ENCODE assay signal across 15 cellular contexts in the genomic region with DNA sequence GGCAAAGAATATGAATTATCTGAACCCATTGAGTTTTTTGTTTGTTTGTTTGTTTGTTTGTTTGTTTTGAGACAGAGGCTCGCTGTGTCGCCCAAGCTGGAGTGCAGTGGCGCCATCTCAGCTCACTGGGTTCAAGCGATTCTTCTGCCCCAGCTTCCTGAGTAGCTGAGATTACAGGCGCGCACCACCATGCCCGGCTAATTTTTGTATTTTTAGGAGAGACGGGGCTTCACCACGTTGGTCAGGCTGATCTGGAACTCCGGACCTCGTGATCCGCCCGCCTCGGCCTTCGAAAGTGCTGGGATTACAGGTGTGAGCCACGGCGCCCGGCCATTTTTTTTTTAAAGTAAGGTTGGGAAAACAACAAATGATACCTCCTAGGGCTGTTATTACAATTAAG. TPM values are rescaled to one million over a fixed set of nuclear protein-coding genes. Genes with fewer than 3 reads are reported as not detected.
DNase-seq lines count a peak whose midpoint lies in the region; ATAC-seq, FAIRE-seq and TF ChIP-seq lines count a peak whose summit lies in the region.
"Had no signal": no experiment of that assay in that cellular context is flagged by ENCODE, and none has a peak within 500 bp of the region (broad histone marks: within the 10 kb centered on the region; RNA-seq: fewer than 3 reads in every experiment).

No MANE protein-coding gene starts in this region.

- peaks cover 44% of the 10 kb centered on the region for H3K27me3 Mint-ChIP-seq in WTC11 (ENCODE audit: low read depth)
- peaks cover 2% of the 10 kb centered on the region for H3K27me3 Mint-ChIP-seq in mesothelial cell of epicardium (ENCODE audit: low read depth)

- H3K9ac ChIP-seq in subcutaneous abdominal adipose tissue (ENCODE audit: low read length in 5 of 5): no peak overlapping the region

- intact Hi-C loops in left ventricle myocardium inferior (cut with micrococcal nuclease): no loop called here
- intact Hi-C loops in heart left ventricle (cut with DNase I): loop anchor here (5.0 to 10.0 kb wide), 7 partner anchors 36 to 81 kb away; no protein-coding TSS in a partner anchor

- peaks cover 43% of the 10 kb centered on the region for H3K4me1 ChIP-seq in left ventricle myocardium inferior
- H3K4me1 ChIP-seq in heart left ventricle: peaks cover 0 to 32% (median 14%) of the 10 kb centered on the region in 12 donors
- peaks cover 4 to 39% (median 32%) of the 10 kb centered on the region in 5 donors for H3K4me1 ChIP-seq in subcutaneous abdominal adipose tissue (ENCODE audit: control insufficient read depth in 5 of 5, insufficient read depth in 5 of 5, low read length in 5 of 5)

- WGBS in heart left ventricle, 4 donors: 93 to 96% (median 95%) methylated on average over 18 of the region's 18 CpGs

- H3K9me3 ChIP-seq in left ventricle myocardium inferior (replicated peaks) (no peaks in the 10 kb centered on the region), heart left ventricle (no peaks in the 10 kb centered on the region), subcutaneous abdominal adipose tissue (ENCODE audit: control insufficient read depth in 5 of 5, low read length in 5 of 5) (no peaks in the 10 kb centered on the region)

- H3K4me3 ChIP-seq in left ventricle myocardium inferior: no peak overlapping the region
- peak overlapping the region in 1 of 12 donors; percentile 92 for H3K4me3 ChIP-seq in heart left ventricle
- no peak overlapping the region for H3K4me3 ChIP-seq in subcutaneous abdominal adipose tissue (ENCODE audit: low read depth in 1 of 5, low read length in 5 of 5)

- H3K36me3 Mint-ChIP-seq in WTC11 (no peaks in the 10 kb centered on the region), mesothelial cell of epicardium (no peaks in the 10 kb centered on the region)

- H3K27me3 ChIP-seq in left ventricle myocardium inferior (ENCODE audit: low read depth) (no peaks in the 10 kb centered on the region), heart left ventricle (no peaks in the 10 kb centered on the region), subcutaneous abdominal adipose tissue (ENCODE audit: control insufficient read depth in 5 of 5, insufficient read depth in 4 of 5, low read length in 5 of 5) (no peaks in the 10 kb centered on the region)

- H3K9me3 Mint-ChIP-seq in WTC11 (no peaks in the 10 kb centered on the region), mesothelial cell of epicardium (no peaks in the 10 kb centered on the region)

- H3K4me1 Mint-ChIP-seq in WTC11: peaks cover 46% of the 10 kb centered on the region
- H3K4me1 Mint-ChIP-seq in mesothelial cell of epicardium: peaks cover 14% of the 10 kb centered on the region

- H3K27ac ChIP-seq in left ventricle myocardium inferior (replicated peaks) (peak overlapping the region; percentile 92), heart left ventricle (peak overlapping the region in 3 of 12 donors; percentile 95 to 98 (median 96)), subcutaneous abdominal adipose tissue (ENCODE audit: low read depth, low read length) (peak overlapping the region; percentile 78), RWPE1 (no peak overlapping the region)

- CTCF ChIA-PET in WTC11 (lab: Charles Lee) (no interaction called here), RWPE1 (lab: Yijun Ruan, JAX) (no interaction called here)

- ATAC-seq in heart left ventricle: no peak
- ATAC-seq in WTC11: no peak

- no peak for TF ChIP-seq POLR2A in heart left ventricle (IDR thresholded peaks at IDR 0.05)

- peak overlapping the region; percentile 75 for H3K4me3 Mint-ChIP-seq in WTC11
- peak overlapping the region; percentile 84 for H3K4me3 Mint-ChIP-seq in mesothelial cell of epicardium

- no peaks in the 10 kb centered on the region for H3K36me3 ChIP-seq in left ventricle myocardium inferior
- H3K36me3 ChIP-seq in heart left ventricle: no peaks in the 10 kb centered on the region
- H3K36me3 ChIP-seq in subcutaneous abdominal adipose tissue (ENCODE audit: control insufficient read depth in 5 of 5, insufficient read depth in 5 of 5, low read length in 5 of 5): no peaks in the 10 kb centered on the region

- POLR2A ChIA-PET in WTC11 (lab: Charles Lee) (no interaction called here), RWPE1 (lab: Yijun Ruan, JAX; ENCODE audit: low non-redundant PET) (no interaction called here)

- no peak for TF ChIP-seq CTCF in left ventricle myocardium inferior (IDR thresholded peaks at IDR 0.05; ENCODE audit: borderline replicate concordance)
- TF ChIP-seq CTCF in heart left ventricle (IDR thresholded peaks at IDR 0.05): no peak
- no peak for TF ChIP-seq CTCF in WTC11 (IDR thresholded peaks at IDR 0.05)
- TF ChIP-seq CTCF in mesothelial cell of epicardium (IDR thresholded peaks at IDR 0.05; ENCODE audit: unreplicated experiment): no peak
- TF ChIP-seq CTCF in RWPE1 (conservative IDR thresholded peaks at IDR 0.05; ENCODE audit: low read depth): no peak

- no peak for FAIRE-seq in RCC 7860 (lab: Jason Lieb, UNC)

- H3K27ac Mint-ChIP-seq in WTC11: no peak overlapping the region
- H3K27ac Mint-ChIP-seq in mesothelial cell of epicardium: no peak overlapping the region

- no peak for DNase-seq in left ventricle myocardium inferior
- no peak for DNase-seq in heart left ventricle
- no peak for DNase-seq in WTC11 (ENCODE audit: low spot score)
- DNase-seq in mesothelial cell of epicardium (ENCODE audit: low spot score in 2 of 2, unreplicated experiment in 2 of 2): no peak
- DNase-seq in RCC 7860 (ENCODE audit: low spot score): no peak
- no peak for DNase-seq in globus pallidus (ENCODE audit: low spot score)
- DNase-seq in RWPE1 (ENCODE audit: low spot score): no peak
- DNase-seq: 8988T, H7, NCI-H1105, NCI-H2081 treated with DMSO at 0.1 percent for 48 hours, NCI-H748 treated with DMSO at 0.1 percent for 48 hours, OCI-M1 had no signal

TF ChIP-seq in WTC11, 78 proteins besides CTCF, POLR2A, EP300 and RAD21:
- TF ChIP-seq HMGA2 (CRISPR knock-in tag; IDR thresholded peaks at IDR 0.05) (no peak), ATF6 (CRISPR knock-in tag; IDR thresholded peaks at IDR 0.05) (no peak), EMX1 (CRISPR knock-in tag; IDR thresholded peaks at IDR 0.05) (no peak), ATF1 (CRISPR knock-in tag; IDR thresholded peaks at IDR 0.05) (no peak), ZNF396 (CRISPR knock-in tag; IDR thresholded peaks at IDR 0.05; ENCODE audit: borderline replicate concordance) (no peak), KAT7 (CRISPR knock-in tag; IDR thresholded peaks at IDR 0.05; ENCODE audit: borderline replicate concordance) (no peak), ZNF423 (CRISPR knock-in tag; IDR thresholded peaks at IDR 0.05) (no peak), ZNF671 (CRISPR knock-in tag; IDR thresholded peaks at IDR 0.05) (no peak), USF2 (CRISPR knock-in tag; IDR thresholded peaks at IDR 0.05) (no peak), ELF4 (CRISPR knock-in tag; IDR thresholded peaks at IDR 0.05; ENCODE audit: low read depth) (no peak), PRRX2 (CRISPR knock-in tag; IDR thresholded peaks at IDR 0.05) (no peak), FOXJ3 (CRISPR knock-in tag; IDR thresholded peaks at IDR 0.05; ENCODE audit: borderline replicate concordance) (no peak), CBFB (CRISPR knock-in tag; IDR thresholded peaks at IDR 0.05; ENCODE audit: low read depth) (no peak)
- TF ChIP-seq, protein P1, sequence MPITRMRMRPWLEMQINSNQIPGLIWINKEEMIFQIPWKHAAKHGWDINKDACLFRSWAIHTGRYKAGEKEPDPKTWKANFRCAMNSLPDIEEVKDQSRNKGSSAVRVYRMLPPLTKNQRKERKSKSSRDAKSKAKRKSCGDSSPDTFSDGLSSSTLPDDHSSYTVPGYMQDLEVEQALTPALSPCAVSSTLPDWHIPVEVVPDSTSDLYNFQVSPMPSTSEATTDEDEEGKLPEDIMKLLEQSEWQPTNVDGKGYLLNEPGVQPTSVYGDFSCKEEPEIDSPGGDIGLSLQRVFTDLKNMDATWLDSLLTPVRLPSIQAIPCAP (CRISPR knock-in tag; IDR thresholded peaks at IDR 0.05): no peak

RNA-seq across cellular contexts. Expression of gene ST3GAL6, which starts 32.0 kb away (rescaled TPM):
- total RNA-seq in left ventricle myocardium inferior (52.5 TPM), heart left ventricle (10 to 100 TPM; 35.3 to 91.1 (median 64.5) TPM), WTC11 (2021) (8.1 to 8.7 TPM (median 8.3 TPM) in 3 replicates), mesothelial cell of epicardium (9.0 to 14.1 TPM (median 11.1 TPM) in 3 replicates)
- polyA plus RNA-seq in heart left ventricle: 10 to 100 TPM; 37.3 to 95.9 TPM
- total RNA-seq: NCI-H460 had no signal
